In genomic region chr21:38852708-38853107, GRCh38 we compare ENCODE assay signal across 14 cellular contexts. TPM values are rescaled to one million over a fixed set of nuclear protein-coding genes. Genes with fewer than 3 reads are reported as not detected.
DNase-seq lines count a peak whose midpoint lies in the region; ATAC-seq, FAIRE-seq and TF ChIP-seq lines count a peak whose summit lies in the region.
"Had no signal": no experiment of that assay in that cellular context is flagged by ENCODE, and none has a peak within 500 bp of the region (broad histone marks: within the 10 kb centered on the region; RNA-seq: fewer than 3 reads in every experiment).

No MANE protein-coding gene starts in this region.

- no peak for ATAC-seq in HG03045 (IDR thresholded peaks at IDR 0.05; ENCODE audit: unreplicated experiment)

- no peak for FAIRE-seq in keratinocyte (lab: Jason Lieb, UNC)

- H3K9me3 ChIP-seq in BLaER1 (peaks cover 6% of the 10 kb centered on the region), Karpas-422 (ENCODE audit: low read length) (no peaks in the 10 kb centered on the region), keratinocyte (ENCODE audit: control insufficient read depth, low read depth, low read length) (no peaks in the 10 kb centered on the region)
- H3K9me3 ChIP-seq: HAP-1, Peyer's patch, SK-N-SH had no signal

- no peak for DNase-seq in Karpas-422
- DNase-seq in chondrocyte (ENCODE audit: low spot score): no peak
- DNase-seq in keratinocyte (ENCODE audit: low read depth, low spot score): no peak
- DNase-seq in posterior cingulate gyrus: no peak
- DNase-seq in NCI-H1436 treated with DMSO at 0.1 percent for 48 hours (lab: John Stamatoyannopoulos, UW): no peak
- DNase-seq in NCI-H524 (lab: John Stamatoyannopoulos, UW): no peak
- DNase-seq: CD4-positive, alpha-beta T cell; KBM-7; NCI-H2081 treated with DMSO at 0.1 percent for 48 hours; SK-N-SH had no signal

- H3K4me2 ChIP-seq in BLaER1 (0 out of 2 replicates have a peak overlapping the region, but pooled peaks have one; percentile 64), Karpas-422 (ENCODE audit: low read depth, low read length, poor library complexity, severe bottlenecking) (peak overlapping the region; percentile 28), keratinocyte (ENCODE audit: control insufficient read depth, extremely low read depth, insufficient read depth, low read depth, low read length) (no peak overlapping the region)
- H3K4me2 ChIP-seq: SK-N-SH had no signal

- H3K27ac Mint-ChIP-seq in chondrocyte (ENCODE audit: unreplicated experiment): peak overlapping the region; percentile 3
- H3K27ac Mint-ChIP-seq: CD4-positive, alpha-beta T cell had no signal

- H3K27me3 ChIP-seq in BLaER1 (no peaks in the 10 kb centered on the region), Karpas-422 (ENCODE audit: low read length) (no peaks in the 10 kb centered on the region), keratinocyte (ENCODE audit: control insufficient read depth, extremely low read depth, insufficient read depth, low read length) (no peaks in the 10 kb centered on the region)
- H3K27me3 ChIP-seq: Peyer's patch had no signal

- H3K36me3 Mint-ChIP-seq in chondrocyte (ENCODE audit: low read depth): peaks cover 2% of the 10 kb centered on the region

- dilution Hi-C loops in keratinocyte (cut with MboI; ENCODE audit: extremely low pct_ligation_motif_present, low sequenced_read_pairs): no loop called here

- TF ChIP-seq CTCF in chondrocyte (IDR thresholded peaks at IDR 0.05) (no peak), keratinocyte (optimal IDR thresholded peaks at IDR 0.05 in 1 of 3, IDR thresholded peaks at IDR 0.05 in 1 of 3, conservative IDR thresholded peaks at IDR 0.05 in 1 of 3; ENCODE audit: extremely low read depth in 1 of 3, insufficient read depth in 2 of 3, low read length in 3 of 3) (no peak)

- H3K36me3 ChIP-seq in BLaER1: no peaks in the 10 kb centered on the region
- no peaks in the 10 kb centered on the region for H3K36me3 ChIP-seq in Karpas-422 (ENCODE audit: insufficient read depth, low read length)
- no peaks in the 10 kb centered on the region for H3K36me3 ChIP-seq in keratinocyte (ENCODE audit: control insufficient read depth in 2 of 2, extremely low read depth in 1 of 2, insufficient read depth in 2 of 2, low read length in 2 of 2)
- H3K36me3 ChIP-seq: HAP-1, Peyer's patch had no signal

- peak overlapping the region; percentile 71; the same call in 1 of the 2 replicates for H3K27ac ChIP-seq in BLaER1
- peak overlapping the region; percentile 15; the same call in 1 of the 2 replicates for H3K27ac ChIP-seq in Karpas-422 (ENCODE audit: low read length)
- H3K27ac ChIP-seq in keratinocyte (ENCODE audit: control insufficient read depth, insufficient read depth, low read length): peak overlapping the region; percentile 45
- H3K27ac ChIP-seq: Peyer's patch had no signal

- H2AFZ ChIP-seq in Karpas-422 (ENCODE audit: low read length) (no peak overlapping the region), keratinocyte (ENCODE audit: control insufficient read depth, low read length) (no peak overlapping the region)

- H3K79me2 ChIP-seq in Karpas-422 (ENCODE audit: low read length) (no peaks in the 10 kb centered on the region), keratinocyte (ENCODE audit: control insufficient read depth, insufficient read depth, low read length) (no peaks in the 10 kb centered on the region)

- H3K4me3 Mint-ChIP-seq in chondrocyte (ENCODE audit: unreplicated experiment): no peak overlapping the region
- H3K4me3 Mint-ChIP-seq: CD4-positive, alpha-beta T cell had no signal

- no peaks in the 10 kb centered on the region for H4K20me1 ChIP-seq in BLaER1
- H4K20me1 ChIP-seq in Karpas-422 (ENCODE audit: insufficient read depth, low read depth, low read length): no peaks in the 10 kb centered on the region
- H4K20me1 ChIP-seq in keratinocyte (ENCODE audit: control insufficient read depth, extremely low read depth, insufficient read depth, low read length): no peaks in the 10 kb centered on the region

- no peak overlapping the region for H3K9ac ChIP-seq in BLaER1
- no peak overlapping the region for H3K9ac ChIP-seq in Karpas-422 (ENCODE audit: low read length)
- H3K9ac ChIP-seq in keratinocyte (ENCODE audit: control insufficient read depth, extremely low read depth, insufficient read depth, low read length): no peak overlapping the region
- H3K9ac ChIP-seq: SK-N-SH had no signal

- no peaks in the 10 kb centered on the region for H3K9me1 ChIP-seq in keratinocyte (ENCODE audit: control insufficient read depth, extremely low read depth, insufficient read depth, low read length)

- H3K4me1 Mint-ChIP-seq in chondrocyte (ENCODE audit: low read depth): peaks cover 40% of the 10 kb centered on the region

- no peak overlapping the region for H3K4me3 ChIP-seq in BLaER1
- no peak overlapping the region for H3K4me3 ChIP-seq in Karpas-422 (ENCODE audit: low read length)
- no peak overlapping the region for H3K4me3 ChIP-seq in keratinocyte (ENCODE audit: control insufficient read depth in 2 of 3, extremely low read depth in 1 of 3, insufficient read depth in 2 of 3, low read depth in 1 of 3, low read length in 3 of 3)
- H3K4me3 ChIP-seq: HAP-1, Peyer's patch had no signal

- H3K9me2 ChIP-seq in Karpas-422 (replicated peaks; ENCODE audit: insufficient read depth, low read length): no peaks in the 10 kb centered on the region
- H3K9me2 ChIP-seq: SK-N-SH had no signal

- H3K4me1 ChIP-seq in BLaER1 (peaks cover 54% of the 10 kb centered on the region), Karpas-422 (ENCODE audit: low read length) (peaks cover 30% of the 10 kb centered on the region), keratinocyte (ENCODE audit: control insufficient read depth, extremely low read depth, insufficient read depth, low read length) (peaks cover 36% of the 10 kb centered on the region)
- H3K4me1 ChIP-seq: HAP-1, Peyer's patch had no signal

- no peaks in the 10 kb centered on the region for H3K27me3 Mint-ChIP-seq in chondrocyte (ENCODE audit: low read depth)

- H3K9me3 Mint-ChIP-seq in chondrocyte (ENCODE audit: low read depth): no peaks in the 10 kb centered on the region
- H3K9me3 Mint-ChIP-seq: CD4-positive, alpha-beta T cell had no signal

- intact Hi-C loops in posterior cingulate gyrus (cut with DNase I): no loop called here

RNA-seq across cellular contexts. Expression of gene ETS2, which starts 47.0 kb away (rescaled TPM):
- total RNA-seq in Karpas-422 (2014; rRNA removed; shearing (Covaris generic); ENCODE audit: low replicate concordance): 12.9 and 14.3 TPM in 2 replicates
- total RNA-seq in chondrocyte: 12.0 to 14.2 TPM (median 13.6 TPM) in 3 replicates
- 58.5 to 61.4 TPM (median 60.3 TPM) in 3 replicates for polyA plus RNA-seq in keratinocyte
- polyA plus RNA-seq in keratinocyte (2011; ENCODE audit: low read depth): 143 TPM
- polyA plus RNA-seq in keratinocyte (2011; cell fraction: cytosol; rRNA removed): 29.1 and 35.4 TPM in 2 replicates
- polyA plus RNA-seq in keratinocyte (2011; cell fraction: nucleus; rRNA removed): 122 and 140 TPM in 2 replicates
- 37.3 and 92.4 TPM in 2 replicates for polyA plus RNA-seq in keratinocyte (2012; ENCODE audit: low replicate concordance)
- polyA minus RNA-seq in keratinocyte: 46.3 to 57.2 TPM (median 49.1 TPM) in 3 replicates
- polyA minus RNA-seq in keratinocyte (2011; cell fraction: cytosol; rRNA and poly(A)+ RNA removed): 34.7 TPM
- 70.5 and 112 TPM in 2 replicates for polyA minus RNA-seq in keratinocyte (2011; cell fraction: nucleus; rRNA and poly(A)+ RNA removed)

Comparison
In these comparisons a context has a peak if more than half of its experiments do, and no peak if none do; other contexts are left out.
1. H3K27ac ChIP-seq: peak in every context shown above with its lines; median percentile 71 in BLaER1; 45 in keratinocyte; 15 in Karpas-422.